Comparison of ENCODE assay signal across 25 cellular contexts in the genomic region with DNA sequence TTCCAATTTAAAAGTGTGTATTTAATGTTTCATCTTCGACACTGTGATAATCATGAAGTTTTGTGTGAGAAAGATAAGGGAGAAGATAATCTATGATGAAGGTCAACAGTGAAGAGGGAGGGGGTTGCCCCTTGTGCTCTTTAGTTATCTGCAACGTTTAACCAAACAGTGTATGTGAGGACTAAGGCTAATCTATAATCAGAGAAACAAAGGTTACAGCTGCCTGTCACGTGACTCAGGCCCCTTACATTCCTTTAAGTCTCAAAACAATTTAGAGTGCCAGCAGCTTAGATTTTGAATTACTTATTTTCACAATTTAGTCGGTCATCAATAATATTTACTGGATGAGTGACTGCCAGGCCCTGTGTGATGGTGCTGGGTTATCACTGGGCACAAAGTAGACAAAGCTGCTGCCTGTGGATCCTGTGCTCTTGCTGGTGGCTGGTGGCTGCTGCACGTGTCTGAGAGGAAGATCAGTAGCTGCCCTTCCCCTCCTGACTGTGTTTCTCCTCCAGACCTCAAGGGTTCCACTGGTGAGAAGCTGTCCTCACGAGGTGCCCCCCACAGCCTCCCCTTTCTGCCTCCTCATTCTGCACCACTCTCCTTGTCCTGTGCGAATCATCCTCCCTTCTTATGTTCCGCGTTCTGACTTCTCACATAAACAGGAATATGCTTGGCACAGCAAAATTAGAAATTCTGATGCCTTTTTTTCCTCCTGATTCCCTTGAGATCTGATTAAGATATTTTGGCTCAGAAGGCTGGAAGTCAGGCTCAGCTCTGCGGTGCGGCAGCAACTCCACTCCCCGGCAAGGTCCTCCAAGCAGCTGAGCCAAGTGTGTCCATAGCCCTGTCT.
A peak's percentile ranks its signal among the peaks of the same experiment; 100 is the strongest.
DNase-seq lines count a peak whose midpoint lies in the region; ATAC-seq, FAIRE-seq and TF ChIP-seq lines count a peak whose summit lies in the region.
"Had no signal": no experiment of that assay in that cellular context is flagged by ENCODE, and none has a peak within 500 bp of the region (broad histone marks: within the 10 kb centered on the region; RNA-seq: fewer than 3 reads in every experiment).

No MANE protein-coding gene starts in this region.

- H3K4me3 ChIP-seq in GM12878, result no peak overlapping the region
- H3K4me3 ChIP-seq in parathyroid adenoma (ENCODE audit: low read depth, low read length), result no peak overlapping the region
- H3K4me3 ChIP-seq: pancreas, upper lobe of right lung had no signal

- no peaks in the 10 kb centered on the region for H3K9me3 ChIP-seq in GM12878 (replicated peaks; ENCODE audit: control insufficient read depth, insufficient read depth, low read length)
- no peaks in the 10 kb centered on the region for H3K9me3 ChIP-seq in parathyroid adenoma (ENCODE audit: control insufficient read depth, low read length)
- no peaks in the 10 kb centered on the region for H3K9me3 ChIP-seq in T-helper 17 cell (ENCODE audit: control insufficient read depth, low read length, poor library complexity, severe bottlenecking)
- H3K9me3 ChIP-seq: pancreas had no signal

- POLR2A ChIA-PET in GM12878 (lab: Charles Lee), result no interaction called here

- peak; percentile 47 for DNase-seq in activated CD8-positive, alpha-beta memory T cell treated with anti-CD3 and anti-CD28 coated beads for 24 hours
- no peak for DNase-seq in activated CD8-positive, alpha-beta memory T cell treated with anti-CD3 and anti-CD28 coated beads, Interleukin-2, amount 50 U/mL, for 4 hours
- DNase-seq in GM12878 (ENCODE audit: low read depth, low spot score) (no peak), left lobe of liver (ENCODE audit: low spot score) (no peak), T-helper 17 cell (no peak), COR-L47 (lab: John Stamatoyannopoulos, UW) (no peak)
- DNase-seq: 8988T; activated B cell treated with CpG ODN at 0.5 μM for 24 hours; activated CD4-positive, alpha-beta T cell treated with anti-CD3 and anti-CD28 coated beads, Interleukin-2, amount 50 U/mL, for 4 hours; amygdala; central memory CD4-positive, alpha-beta T cell; EL; hippocampal formation; naive B cell; NCI-H1436 treated with DMSO at 0.1 percent for 48 hours; pancreas; right cardiac atrium; substantia nigra; upper lobe of right lung had no signal

- H4K20me1 ChIP-seq in GM12878 (ENCODE audit: control insufficient read depth, insufficient read depth), result no peaks in the 10 kb centered on the region

- no peak for TF ChIP-seq EP300 in GM12878 (IDR thresholded peaks at IDR 0.05; ENCODE audit: borderline replicate concordance in 1 of 2, control insufficient read depth in 1 of 2, low read depth in 2 of 2, low read length in 2 of 2)

- H3K27me3 Mint-ChIP-seq in T-helper 17 cell, result peaks cover 8% of the 10 kb centered on the region
- H3K27me3 Mint-ChIP-seq: activated B cell treated with CpG ODN at 0.5 μM for 24 hours had no signal

- WGBS in GM12878 (ENCODE audit: insufficient coverage, insufficient replicate concordance, low lambda C conversion rate, missing lambda C conversion rate), result 32% methylated on average over 12 of the region's 12 CpGs

- H3K27ac ChIP-seq in GM12878 (ENCODE audit: control insufficient read depth, insufficient read depth), result no peak overlapping the region
- peak overlapping the region; percentile 44 for H3K27ac ChIP-seq in parathyroid adenoma
- H3K27ac ChIP-seq: epithelial cell of prostate, pancreas, upper lobe of right lung had no signal

- CTCF ChIA-PET in GM12878 (lab: Yijun Ruan, JAX), result no interaction called here

- no peak overlapping the region for H3K4me3 Mint-ChIP-seq in T-helper 17 cell
- H3K4me3 Mint-ChIP-seq: activated B cell treated with CpG ODN at 0.5 μM for 24 hours, B cell, naive B cell had no signal

- SMC1A ChIA-PET in GM12878 (lab: Charles Lee; ENCODE audit: uncharacterized antibody, unreplicated experiment), result no interaction called here

- TF ChIP-seq CTCF in GM12878 (IDR thresholded peaks at IDR 0.05 in 2 of 3, conservative IDR thresholded peaks at IDR 0.05 in 1 of 3; ENCODE audit: control insufficient read depth in 2 of 3, extremely low read depth in 1 of 3, insufficient read depth in 1 of 3, low read depth in 3 of 3, low read length in 3 of 3) (no peak), parathyroid adenoma (IDR thresholded peaks at IDR 0.05) (no peak)

- no peak for TF ChIP-seq POLR2A in GM12878 (IDR thresholded peaks at IDR 0.05; ENCODE audit: low read depth, low read length)

- H3K27me3 ChIP-seq in GM12878 (replicated peaks in 1 of 2; ENCODE audit: control insufficient read depth in 2 of 2, insufficient read depth in 2 of 2, low read length in 1 of 2), result no peaks in the 10 kb centered on the region; a peak in 1 of 4 replicates
- no peaks in the 10 kb centered on the region for H3K27me3 ChIP-seq in parathyroid adenoma (ENCODE audit: control insufficient read depth, insufficient read depth, low read length)
- H3K27me3 ChIP-seq: pancreas, upper lobe of right lung had no signal

- H3K9ac ChIP-seq in GM12878 (ENCODE audit: control insufficient read depth, insufficient read depth, low read length) (no peak overlapping the region), parathyroid adenoma (no peak overlapping the region)

- H3K36me3 Mint-ChIP-seq in T-helper 17 cell (ENCODE audit: low read depth), result peaks cover 2% of the 10 kb centered on the region
- H3K36me3 Mint-ChIP-seq: naive B cell had no signal

- H3K4me1 Mint-ChIP-seq in T-helper 17 cell, result no peaks in the 10 kb centered on the region
- H3K4me1 Mint-ChIP-seq: activated B cell treated with CpG ODN at 0.5 μM for 24 hours, B cell, naive B cell had no signal

- in situ Hi-C loops in GM12878 (cut with MboI), result no loop called here

- H3K4me1 ChIP-seq in GM12878 (ENCODE audit: control insufficient read depth, insufficient read depth, low read length), result no peaks in the 10 kb centered on the region
- H3K4me1 ChIP-seq in parathyroid adenoma, result peaks cover 6% of the 10 kb centered on the region

- no peaks in the 10 kb centered on the region for H3K36me3 ChIP-seq in GM12878 (ENCODE audit: control insufficient read depth in 2 of 2, insufficient read depth in 2 of 2, low read length in 1 of 2)
- H3K36me3 ChIP-seq in parathyroid adenoma (ENCODE audit: control insufficient read depth, insufficient read depth, low read length), result no peaks in the 10 kb centered on the region
- H3K36me3 ChIP-seq: pancreas, upper lobe of right lung had no signal

- BruUV-seq in GM12878 (replicated peaks; lab: Mats Ljungman, UMichigan), result no TSS peak

- no peak overlapping the region for H3K4me2 ChIP-seq in GM12878 (ENCODE audit: control insufficient read depth, insufficient read depth)
- no peak overlapping the region for H3K4me2 ChIP-seq in parathyroid adenoma (ENCODE audit: low read length)

- FAIRE-seq in GM12878 (lab: Jason Lieb, UNC), result no peak
- FAIRE-seq: H54, islet of Langerhans, pancreas had no signal

- H3K79me2 ChIP-seq in GM12878 (ENCODE audit: control insufficient read depth, insufficient read depth, low read length), result no peaks in the 10 kb centered on the region
- no peaks in the 10 kb centered on the region for H3K79me2 ChIP-seq in parathyroid adenoma

- H3K27ac Mint-ChIP-seq in T-helper 17 cell, result no peak overlapping the region
- H3K27ac Mint-ChIP-seq: activated B cell treated with CpG ODN at 0.5 μM for 24 hours, B cell, naive B cell had no signal

- intact Hi-C loops in GM12878 (cut with micrococcal nuclease; ENCODE audit: unreplicated experiment), result no loop called here

- no peak for TF ChIP-seq RAD21 in GM12878 (IDR thresholded peaks at IDR 0.05; ENCODE audit: insufficient read depth, low read depth, low read length)

- RAD21 ChIA-PET in GM12878 (lab: Charles Lee; ENCODE audit: unreplicated experiment), result no interaction called here

- H2AFZ ChIP-seq in GM12878 (ENCODE audit: control insufficient read depth, low read depth, low read length) (no peak overlapping the region), parathyroid adenoma (peak overlapping the region; percentile 66)

- ATAC-seq in GM12878, result no peak
- peak; percentile 51 for ATAC-seq in left lobe of liver
- ATAC-seq in T-helper 17 cell, result no peak
- ATAC-seq in GM19452 (IDR thresholded peaks at IDR 0.05; ENCODE audit: unreplicated experiment), result no peak
- ATAC-seq: upper lobe of right lung had no signal

TF ChIP-seq in GM12878, 131 proteins besides CTCF, POLR2A, EP300 and RAD21:
- TF ChIP-seq EGR1 (IDR thresholded peaks at IDR 0.05; ENCODE audit: borderline replicate concordance in 1 of 2, low read depth in 2 of 2, low read length in 2 of 2) (no peak), SUZ12 (IDR thresholded peaks at IDR 0.05; ENCODE audit: unreplicated experiment) (no peak), STAT1 (conservative IDR thresholded peaks at IDR 0.05) (no peak), ZNF207 (IDR thresholded peaks at IDR 0.05; ENCODE audit: borderline replicate concordance) (no peak), RAD51 (IDR thresholded peaks at IDR 0.05) (0 out of 2 replicates have a peak, but pooled peaks have one; percentile 28), ZNF217 (IDR thresholded peaks at IDR 0.05) (no peak), NBN (IDR thresholded peaks at IDR 0.05) (no peak), JUNB (IDR thresholded peaks at IDR 0.05) (no peak)
